ENCODE assay signal across 8 cellular contexts in genomic region chr22:29837780-29838598, GRCh38. TPM values are rescaled to one million over a fixed set of nuclear protein-coding genes. Genes with fewer than 3 reads are reported as not detected.
DNase-seq lines count a peak whose midpoint lies in the region; ATAC-seq and TF ChIP-seq lines count a peak whose summit lies in the region.

TSS of gene ASCC2 (minus strand) at chr22:29838274. CDS start at chr22:29832325, 5,949 bp downstream.

- TF ChIP-seq CTCF in GM10248 (IDR thresholded peaks at IDR 0.05; ENCODE audit: control extremely low read depth, extremely low read depth, low read depth, missing control alignments) (no peak), omental fat pad (IDR thresholded peaks at IDR 0.05) (no peak), testis (IDR thresholded peaks at IDR 0.05) (peak in 2 of 3 experiments; percentile 9 to 10)

- H3K4me1 ChIP-seq in testis = peaks cover 15% of the 10 kb centered on the region

- H3K36me3 Mint-ChIP-seq in activated naive CD8-positive, alpha-beta T cell treated with anti-CD3 and anti-CD28 coated beads for 36 hours = peaks cover 5% of the 10 kb centered on the region

- H3K4me1 Mint-ChIP-seq in activated naive CD8-positive, alpha-beta T cell treated with anti-CD3 and anti-CD28 coated beads for 36 hours = peaks cover 34% of the 10 kb centered on the region

- POLR2A ChIA-PET in GM10248 (lab: Yijun Ruan, JAX) = interaction anchor here (0.6 kb wide), 1 partner anchor 564 kb away, joined by 3 read pairs; no protein-coding TSS in a partner anchor

- H3K9me3 ChIP-seq in testis = no peaks in the 10 kb centered on the region

- H3K4me3 Mint-ChIP-seq in activated naive CD8-positive, alpha-beta T cell treated with anti-CD3 and anti-CD28 coated beads for 36 hours = peak within 1 kb of the TSS; percentile 89

- no peaks in the 10 kb centered on the region for H3K27me3 Mint-ChIP-seq in activated naive CD8-positive, alpha-beta T cell treated with anti-CD3 and anti-CD28 coated beads for 36 hours

- H3K27ac Mint-ChIP-seq in activated naive CD8-positive, alpha-beta T cell treated with anti-CD3 and anti-CD28 coated beads for 36 hours = peak within 1 kb of the TSS; percentile 93

- peak; percentile 37 for TF ChIP-seq POLR2A in testis (IDR thresholded peaks at IDR 0.05)

- CTCF ChIA-PET in GM10248 (lab: Yijun Ruan, JAX) = interaction anchor here (0.9 to 2.0 kb wide), 3 partner anchors 11 to 249 kb away, joined by 3 to 8 read pairs (median 3); no protein-coding TSS in a partner anchor

- H3K27ac ChIP-seq in testis = peak within 1 kb of the TSS; percentile 67 to 75

- ATAC-seq in HG02623 (IDR thresholded peaks at IDR 0.05; ENCODE audit: unreplicated experiment) (peak; percentile 94), omental fat pad (ENCODE audit: low FRiP score) (peak; percentile 98)

- peak within 1 kb of the TSS; percentile 87 to 97 for H3K4me3 ChIP-seq in testis

- WGBS in testis, 2 donors = 1% methylated on average over 25 to 38 of the region's 53 CpGs

- H3K9me3 Mint-ChIP-seq in activated naive CD8-positive, alpha-beta T cell treated with anti-CD3 and anti-CD28 coated beads for 36 hours = no peaks in the 10 kb centered on the region

- H3K27me3 ChIP-seq in testis = no peaks in the 10 kb centered on the region

- DNase-seq in GM10248 (ENCODE audit: extremely low spot score) (peak; percentile 99), NCI-H1105 (lab: John Stamatoyannopoulos, UW) (peak; percentile 86), SKM-1 treated with dmso at 0.1 percent for 144 hours (lab: John Stamatoyannopoulos, UW; ENCODE audit: unreplicated experiment) (peak; percentile 97), glomerular visceral epithelial cell (ENCODE audit: extremely low spot score) (peak; percentile 98), omental fat pad (ENCODE audit: low spot score) (peak; percentile 98), testis (peak; percentile 100)
- peak; percentile 99 for DNase-seq in activated naive CD8-positive, alpha-beta T cell treated with anti-CD3 and anti-CD28 coated beads for 36 hours

- intact Hi-C loops in testis (cut with DNase I; ENCODE audit: low total_unique reads) = no loop called here

- no peaks in the 10 kb centered on the region for H3K36me3 ChIP-seq in testis (ENCODE audit: low read depth, missing control alignments)

RNA-seq across cellular contexts. Expression of gene ASCC2, which starts in this region (rescaled TPM):
- total RNA-seq in activated naive CD8-positive, alpha-beta T cell treated with anti-CD3 and anti-CD28 coated beads for 36 hours = 10 to 100 TPM; 70.9 to 73.5 TPM
- total RNA-seq in omental fat pad (10 to 100 TPM; 35.4 to 65.2 (median 51.8) TPM), testis (10 to 100 TPM; 91.5 to 93.8 TPM)
- polyA plus RNA-seq in testis (ENCODE audit: insufficient read depth, low read depth, low replicate concordance) = 108 TPM

Comparison
In these comparisons a context has a peak if more than half of its experiments do, and no peak if none do; other contexts are left out.
1. Peak in every context shown above with its lines: DNase-seq, ATAC-seq, H3K4me3 ChIP-seq and H3K27ac ChIP-seq.
2. CTCF ChIP-seq: peak in testis (2 of 3); none in GM10248 (single experiment) and omental fat pad (0 of 3).